ENCODE assay signal across 11 cellular contexts in genomic region chr1:19074361-19074901, GRCh38.
DNase-seq lines count a peak whose midpoint lies in the region; ATAC-seq and TF ChIP-seq lines count a peak whose summit lies in the region.
"Had no signal": no experiment of that assay in that cellular context is flagged by ENCODE, and none has a peak within 500 bp of the region (broad histone marks: within the 10 kb centered on the region; RNA-seq: fewer than 3 reads in every experiment).

No MANE protein-coding gene starts in this region.

- no peak overlapping the region for H3K27ac Mint-ChIP-seq in glutamatergic neuron (ENCODE audit: unreplicated experiment)

- H3K27me3 Mint-ChIP-seq in glutamatergic neuron (ENCODE audit: unreplicated experiment), result peaks cover 1% of the 10 kb centered on the region

- H3K4me3 ChIP-seq in RWPE2 (ENCODE audit: severe bottlenecking), result no peak overlapping the region

- H3K27ac ChIP-seq in RWPE2 (ENCODE audit: poor library complexity, severe bottlenecking), result peak overlapping the region; percentile 73

- H3K27me3 ChIP-seq in RWPE2 (ENCODE audit: insufficient read depth, poor library complexity, severe bottlenecking), result no peaks in the 10 kb centered on the region

- ATAC-seq in RWPE2 (ENCODE audit: low read depth) (no peak), esophagus mucosa (peak; percentile 16), GM18868 (IDR thresholded peaks at IDR 0.05; ENCODE audit: unreplicated experiment) (no peak)

- TF ChIP-seq CTCF in RWPE2 (IDR thresholded peaks at IDR 0.05; ENCODE audit: poor library complexity, severe bottlenecking) (no peak), glutamatergic neuron (IDR thresholded peaks at IDR 0.05; ENCODE audit: partially characterized antibody, unreplicated experiment) (no peak)

- H3K4me1 ChIP-seq in RWPE2 (ENCODE audit: insufficient read depth, poor library complexity, severe bottlenecking), result peaks cover 28% of the 10 kb centered on the region

- H3K9me3 Mint-ChIP-seq in glutamatergic neuron (ENCODE audit: unreplicated experiment), result peaks cover 3% of the 10 kb centered on the region

- peaks cover 57% of the 10 kb centered on the region for H3K36me3 ChIP-seq in RWPE2 (ENCODE audit: low read depth)

- DNase-seq in RWPE2 (ENCODE audit: low spot score) (no peak), activated T-cell treated with anti-CD3 and anti-CD28 coated beads for 24 hours (ENCODE audit: low read depth) (peak; percentile 33), glutamatergic neuron (no peak), NCI-H524 (lab: John Stamatoyannopoulos, UW) (no peak), NOMO-1 treated with DMSO at 0.1 percent for 48 hours (lab: John Stamatoyannopoulos, UW; ENCODE audit: unreplicated experiment) (no peak)
- peak; percentile 16 to 22 for DNase-seq in stimulated activated CD8-positive, alpha-beta memory T cell treated with anti-CD3 and anti-CD28 coated beads, Interleukin-2, amount 100 ng/mL, for 1 hour (ENCODE audit: low read depth in 2 of 2)
- DNase-seq: dermis blood vessel endothelial cell, islet precursor cell, NCI-H1417 had no signal

- H3K4me3 Mint-ChIP-seq in glutamatergic neuron (ENCODE audit: unreplicated experiment), result no peak overlapping the region

- no peaks in the 10 kb centered on the region for H3K9me3 ChIP-seq in RWPE2 (ENCODE audit: severe bottlenecking)

- H3K4me1 Mint-ChIP-seq in glutamatergic neuron (ENCODE audit: low read depth, unreplicated experiment), result no peaks in the 10 kb centered on the region

- H3K36me3 Mint-ChIP-seq in glutamatergic neuron (ENCODE audit: unreplicated experiment), result peaks cover 4% of the 10 kb centered on the region

Comparison
In these comparisons a context has a peak if more than half of its experiments do, and no peak if none do; other contexts are left out.
1. DNase-seq: peak in activated T-cell treated with anti-CD3 and anti-CD28 coated beads for 24 hours (single experiment) and stimulated activated CD8-positive, alpha-beta memory T cell treated with anti-CD3 and anti-CD28 coated beads, Interleukin-2, amount 100 ng/mL, for 1 hour (2 of 2); none in RWPE2 (single experiment), glutamatergic neuron (single experiment), NCI-H524 (0 of 2) and NOMO-1 treated with DMSO at 0.1 percent for 48 hours (single experiment).